13 cellular contexts compared by ENCODE assay signal in the genomic region with DNA sequence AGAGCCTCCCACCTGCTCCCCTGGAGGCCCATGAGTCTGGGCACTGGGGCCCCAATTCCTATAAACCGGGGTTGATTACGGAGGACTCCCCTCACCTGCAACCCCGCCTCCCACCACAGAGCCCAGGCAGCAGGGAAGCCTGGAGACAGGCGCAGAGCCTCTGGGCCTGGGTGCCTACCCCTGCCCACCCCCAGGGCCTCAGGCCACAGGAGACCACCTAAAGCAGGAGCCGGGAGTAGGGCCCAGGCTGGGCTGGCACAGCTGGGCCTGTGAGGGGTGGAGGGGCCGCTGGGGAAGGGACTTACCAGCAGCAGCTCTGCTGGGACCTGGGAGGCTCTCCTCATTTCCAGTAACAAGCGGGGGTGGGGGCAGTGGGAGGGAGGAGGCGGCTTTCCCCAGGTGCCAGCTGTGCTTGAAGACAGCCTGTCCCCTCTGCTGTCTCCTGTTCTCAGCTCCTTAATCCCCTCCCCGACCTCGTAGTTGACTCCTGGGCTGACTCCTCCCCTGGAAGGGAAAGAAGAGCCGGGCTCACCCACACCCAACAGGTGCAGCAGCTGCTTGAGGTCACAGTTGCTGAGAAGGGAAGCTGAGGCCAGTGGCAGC. TPM values are rescaled to one million over a fixed set of nuclear protein-coding genes. Genes with fewer than 3 reads are reported as not detected.
A peak's percentile ranks its signal among the peaks of the same experiment; 100 is the strongest.
DNase-seq lines count a peak whose midpoint lies in the region; ATAC-seq, FAIRE-seq and TF ChIP-seq lines count a peak whose summit lies in the region.
"Had no signal": no experiment of that assay in that cellular context is flagged by ENCODE, and none has a peak within 500 bp of the region (broad histone marks: within the 10 kb centered on the region; RNA-seq: fewer than 3 reads in every experiment).

No MANE protein-coding gene starts in this region.

- BruUV-seq in K562 (replicated peaks; lab: Mats Ljungman, UMichigan): no TSS peak

- no peak for TF ChIP-seq POLR2A in K562 (conservative IDR thresholded peaks at IDR 0.05)

- H3K9ac ChIP-seq in K562 (ENCODE audit: insufficient read depth in 1 of 2, low read depth in 2 of 2, low read length in 2 of 2) (peak overlapping the region; percentile 70 to 92), parathyroid adenoma (no peak overlapping the region)

- H3K36me3 ChIP-seq in K562 (ENCODE audit: control insufficient read depth, insufficient read depth, low read length) (peaks cover 15% of the 10 kb centered on the region), parathyroid adenoma (ENCODE audit: control insufficient read depth, insufficient read depth, low read length) (no peaks in the 10 kb centered on the region)

- H3K9me3 Mint-ChIP-seq in activated CD8-positive, alpha-beta memory T cell treated with anti-CD3 and anti-CD28 coated beads, Interleukin-2, amount 10 ng/mL, durations not matched to agents 7 days and 5 days (ENCODE audit: low read depth): no peaks in the 10 kb centered on the region

- CTCF ChIA-PET in K562 (lab: Yijun Ruan, JAX; ENCODE audit: low intra/inter-chr PET ratio) (interaction anchor here (0.6 kb wide), 1 partner anchor 178 kb away, joined by 3 read pairs; no protein-coding TSS in a partner anchor), HEK293T (lab: Yijun Ruan, JAX) (no interaction called here)
- CTCF ChIA-PET in activated CD8-positive, alpha-beta memory T cell treated with anti-CD3 and anti-CD28 coated beads, Interleukin-2, amount 10 ng/mL, durations not matched to agents 7 days and 5 days (lab: Charles Lee): interaction anchor here (1.6 kb wide), 1 partner anchor 10 kb away, joined by 4 read pairs; no protein-coding TSS in a partner anchor

- in situ Hi-C loops in K562 (cut with MboI): no loop called here

- no peak overlapping the region for H3K27ac Mint-ChIP-seq in activated CD8-positive, alpha-beta memory T cell treated with anti-CD3 and anti-CD28 coated beads, Interleukin-2, amount 10 ng/mL, durations not matched to agents 7 days and 5 days

- no peaks in the 10 kb centered on the region for H3K36me3 Mint-ChIP-seq in activated CD8-positive, alpha-beta memory T cell treated with anti-CD3 and anti-CD28 coated beads, Interleukin-2, amount 10 ng/mL, durations not matched to agents 7 days and 5 days
- H3K36me3 Mint-ChIP-seq: naive B cell had no signal

- H3K4me3 ChIP-seq in K562 (peak overlapping the region; percentile 47), parathyroid adenoma (ENCODE audit: low read depth, low read length) (no peak overlapping the region)

- peaks cover 6% of the 10 kb centered on the region for H3K9me3 ChIP-seq in K562 (replicated peaks; ENCODE audit: control insufficient read depth, insufficient read depth, low read depth, low read length)
- no peaks in the 10 kb centered on the region for H3K9me3 ChIP-seq in parathyroid adenoma (ENCODE audit: control insufficient read depth, low read length)

- intact Hi-C loops in K562 (cut with micrococcal nuclease): no loop called here

- WGBS in K562 (ENCODE audit: insufficient coverage, low coverage, missing lambda C conversion rate): 10% methylated on average over 8 of the region's 11 CpGs

- FAIRE-seq in K562 (lab: Jason Lieb, UNC): peak; percentile 79

- no peak overlapping the region for H3K4me3 Mint-ChIP-seq in activated CD8-positive, alpha-beta memory T cell treated with anti-CD3 and anti-CD28 coated beads, Interleukin-2, amount 10 ng/mL, durations not matched to agents 7 days and 5 days
- H3K4me3 Mint-ChIP-seq: naive B cell had no signal

- ATAC-seq in K562: peak; percentile 85
- no peak for ATAC-seq in GM18861 (IDR thresholded peaks at IDR 0.05; ENCODE audit: unreplicated experiment)
- no peak for ATAC-seq in activated CD8-positive, alpha-beta memory T cell treated with anti-CD3 and anti-CD28 coated beads, Interleukin-2, amount 10 ng/mL, durations not matched to agents 7 days and 5 days

- no peak for TF ChIP-seq EP300 in K562 (IDR thresholded peaks at IDR 0.05; ENCODE audit: low read length)

- peaks cover 28 to 35% of the 10 kb centered on the region in 2 experiments for H3K4me1 ChIP-seq in K562 (replicated peaks in 1 of 2; ENCODE audit: control insufficient read depth in 2 of 2, insufficient read depth in 2 of 2, low read length in 2 of 2)
- H3K4me1 ChIP-seq in parathyroid adenoma: no peaks in the 10 kb centered on the region

- H2AFZ ChIP-seq in K562 (ENCODE audit: low read depth, low read length) (peak overlapping the region; percentile 84), parathyroid adenoma (peak overlapping the region; percentile 51)

- H3K4me1 Mint-ChIP-seq in activated CD8-positive, alpha-beta memory T cell treated with anti-CD3 and anti-CD28 coated beads, Interleukin-2, amount 10 ng/mL, durations not matched to agents 7 days and 5 days: peaks cover 7% of the 10 kb centered on the region

- no peaks in the 10 kb centered on the region for H4K20me1 ChIP-seq in K562 (replicated peaks; ENCODE audit: control insufficient read depth, insufficient read depth, low read length)

- peak overlapping the region; percentile 79 for H3K4me2 ChIP-seq in K562 (ENCODE audit: insufficient read depth, low read length)
- no peak overlapping the region for H3K4me2 ChIP-seq in parathyroid adenoma (ENCODE audit: low read length)

- H3K27ac ChIP-seq in K562 (ENCODE audit: extremely low read depth, low read depth, low read length) (peak overlapping the region; percentile 70), parathyroid adenoma (no peak overlapping the region)

- H3K27me3 ChIP-seq in K562 (ENCODE audit: control insufficient read depth in 2 of 2, insufficient read depth in 2 of 2, low read length in 2 of 2): no peaks in the 10 kb centered on the region
- H3K27me3 ChIP-seq in parathyroid adenoma (ENCODE audit: control insufficient read depth, insufficient read depth, low read length): no peaks in the 10 kb centered on the region

- no peaks in the 10 kb centered on the region for H3K9me1 ChIP-seq in K562 (ENCODE audit: control insufficient read depth, insufficient read depth, low read length)

- no peak for TF ChIP-seq RAD21 in K562 (CRISPR knock-in tag; conservative IDR thresholded peaks at IDR 0.05 in 1 of 2, IDR thresholded peaks at IDR 0.05 in 1 of 2)

- no peak for TF ChIP-seq CTCF in K562 (IDR thresholded peaks at IDR 0.05 in 2 of 3, conservative IDR thresholded peaks at IDR 0.05 in 1 of 3; ENCODE audit: insufficient read depth in 2 of 3, low read depth in 1 of 3, low read length in 3 of 3)
- no peak for TF ChIP-seq CTCF in parathyroid adenoma (IDR thresholded peaks at IDR 0.05)

- H3K79me2 ChIP-seq in K562 (ENCODE audit: control insufficient read depth, insufficient read depth, low read length): peaks cover 36% of the 10 kb centered on the region
- H3K79me2 ChIP-seq in parathyroid adenoma: no peaks in the 10 kb centered on the region

- POLR2A ChIA-PET in K562 (lab: Yijun Ruan, JAX) (interaction anchor here (0.6 to 1.2 kb wide), 5 partner anchors 9 to 53 kb away, joined by 3 to 4 read pairs (median 4); no protein-coding TSS in a partner anchor), HEK293T (lab: Yijun Ruan, JAX) (interaction anchor here (1.1 kb wide), 1 partner anchor 24 kb away, joined by 3 read pairs; no protein-coding TSS in a partner anchor)

- DNase-seq in NCI-H1417 (lab: John Stamatoyannopoulos, UW): peak; percentile 23 to 65 (median 61)
- no peak for DNase-seq in NCI-H1417 treated with DMSO at 0.1 percent for 48 hours (lab: John Stamatoyannopoulos, UW)
- peak; percentile 90 for DNase-seq in NCI-H2196 (lab: John Stamatoyannopoulos, UW; ENCODE audit: unreplicated experiment)
- peak; percentile 53 to 75 (median 57) for DNase-seq in K562 (ENCODE audit: extremely low read depth in 1 of 4, low spot score in 3 of 4)
- no peak for DNase-seq in activated CD8-positive, alpha-beta memory T cell treated with anti-CD3 and anti-CD28 coated beads, Interleukin-2, amount 10 ng/mL, durations not matched to agents 7 days and 5 days
- no peak for DNase-seq in HEK293T (ENCODE audit: extremely low spot score)
- DNase-seq: activated CD8-positive, alpha-beta memory T cell treated with anti-CD3 and anti-CD28 coated beads, Interleukin-2, amount 50 U/mL, for 4 hours; KG1; naive B cell; T1000 had no signal

- H3K27me3 Mint-ChIP-seq in activated CD8-positive, alpha-beta memory T cell treated with anti-CD3 and anti-CD28 coated beads, Interleukin-2, amount 10 ng/mL, durations not matched to agents 7 days and 5 days: peaks cover 3% of the 10 kb centered on the region

TF ChIP-seq in K562, 482 proteins besides CTCF, POLR2A, EP300 and RAD21 (continues in another document):
- no peak for TF ChIP-seq OTX1 (CRISPR knock-in tag; IDR thresholded peaks at IDR 0.05)
- TF ChIP-seq POLR2AphosphoS2 (IDR thresholded peaks at IDR 0.05; ENCODE audit: low read length): no peak

TF ChIP-seq in HEK293T, 16 proteins besides CTCF, POLR2A, EP300 and RAD21:
- TF ChIP-seq ZNF384 (IDR thresholded peaks at IDR 0.05): no peak
TF ChIP-seq in HEK293T: peak in this region for 0.

RNA-seq across cellular contexts. Expression of a gene that starts 46.8 kb away (rescaled TPM):
- not detected in 2 replicates for total RNA-seq in K562 (2011; cell fraction: chromatin; rRNA removed; ENCODE audit: low replicate concordance)
- 0.17 TPM in 1 of 2 replicates, not detected in the other for total RNA-seq in K562 (2011; cell fraction: nucleolus; rRNA removed)
- not detected in 2 replicates for total RNA-seq in K562 (2011; cell fraction: nucleoplasm; rRNA removed)
- total RNA-seq in K562 (2014; rRNA removed): not detected in 2 replicates
- total RNA-seq in K562 (2014; rRNA removed; fragmentation: Illumina TruSeq; extraction: Trizol): not detected in 2 replicates
- not detected in 2 replicates for total RNA-seq in K562 (2015; rRNA removed; fragmentation: Illumina TruSeq; extraction: Trizol)
- not detected in 2 replicates for total RNA-seq in K562 (2021)
- polyA plus RNA-seq in K562 (2011; rRNA removed): not detected in 2 replicates
- not detected in 2 replicates for polyA plus RNA-seq in K562 (2011; cell fraction: cytosol; rRNA removed)
- polyA plus RNA-seq in K562 (2011; cell fraction: nucleus; rRNA removed): not detected in 2 replicates
- not detected in 2 replicates for polyA plus RNA-seq in K562 (2012)
- polyA plus RNA-seq in K562 (2014; fragmentation: Illumina TruSeq; extraction: Trizol): not detected in 2 replicates
- not detected for polyA plus RNA-seq in K562 (2014; fragmentation: Nextera tagmentation; extraction: Ambion mirVana)
- not detected in 2 replicates for polyA plus RNA-seq in K562 (2014; rRNA removed)
- polyA minus RNA-seq in K562 (2011; rRNA and poly(A)+ RNA removed): not detected in 2 replicates
- polyA minus RNA-seq in K562 (2011; cell fraction: cytosol; rRNA and poly(A)+ RNA removed): not detected in 2 replicates
- polyA minus RNA-seq in K562 (2011; cell fraction: nucleus; rRNA and poly(A)+ RNA removed): not detected in 2 replicates
- not detected for total RNA-seq in activated CD8-positive, alpha-beta memory T cell treated with anti-CD3 and anti-CD28 coated beads, Interleukin-2, amount 10 ng/mL, durations not matched to agents 7 days and 5 days
- total RNA-seq: A172 had no signal

Comparison
In these comparisons a context has a peak if more than half of its experiments do, and no peak if none do; other contexts are left out.
1. DNase-seq: peak in NCI-H1417 (3 of 3), NCI-H2196 (single experiment) and K562 (4 of 4); none in NCI-H1417 treated with DMSO at 0.1 percent for 48 hours (single experiment), activated CD8-positive, alpha-beta memory T cell treated with anti-CD3 and anti-CD28 coated beads, Interleukin-2, amount 10 ng/mL, durations not matched to agents 7 days and 5 days (single experiment) and HEK293T (single experiment).